ENCODE assay signal across 1 cellular context in the genomic region with DNA sequence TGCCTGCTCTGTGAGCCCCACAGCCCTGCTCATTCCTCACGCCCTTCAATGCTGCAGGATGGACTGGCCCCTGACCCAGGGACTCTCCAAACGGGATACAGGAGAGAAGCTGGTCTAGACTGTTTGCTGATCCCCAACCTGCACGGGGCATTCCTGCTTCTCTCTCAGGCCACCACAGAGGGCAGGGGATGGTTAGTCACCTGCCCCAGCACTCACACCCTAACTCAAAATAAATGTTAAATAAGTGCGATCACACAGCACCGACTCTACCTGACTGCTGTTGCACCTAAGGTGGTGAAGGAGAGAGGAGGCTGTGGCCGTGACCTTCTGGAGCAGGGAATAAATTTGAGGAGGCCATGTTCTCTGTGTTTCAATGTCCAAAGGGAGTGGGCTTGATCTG.
TF ChIP-seq lines count a peak whose summit lies in the region.

No MANE protein-coding gene starts in this region.

TF ChIP-seq in H1, 55 proteins besides CTCF, POLR2A, EP300 and RAD21:
- no peak for TF ChIP-seq CHD7 (IDR thresholded peaks at IDR 0.05; ENCODE audit: insufficient replicate concordance, low read length)
- no peak for TF ChIP-seq CBX5 (IDR thresholded peaks at IDR 0.05; ENCODE audit: low read depth, low read length)
- TF ChIP-seq BCL11A (IDR thresholded peaks at IDR 0.05; ENCODE audit: low read depth in 2 of 2, low read length in 2 of 2): no peak
- no peak for TF ChIP-seq POU5F1 (IDR thresholded peaks at IDR 0.05; ENCODE audit: low read depth, low read length)
- TF ChIP-seq, protein P1, sequence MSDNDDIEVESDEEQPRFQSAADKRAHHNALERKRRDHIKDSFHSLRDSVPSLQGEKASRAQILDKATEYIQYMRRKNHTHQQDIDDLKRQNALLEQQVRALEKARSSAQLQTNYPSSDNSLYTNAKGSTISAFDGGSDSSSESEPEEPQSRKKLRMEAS (IDR thresholded peaks at IDR 0.05): no peak
- TF ChIP-seq E2F6 (IDR thresholded peaks at IDR 0.05): no peak
- no peak for TF ChIP-seq HDAC2 (IDR thresholded peaks at IDR 0.05; ENCODE audit: borderline replicate concordance in 1 of 2, low read depth in 2 of 2, low read length in 2 of 2)
- TF ChIP-seq PHF8 (conservative IDR thresholded peaks at IDR 0.05; ENCODE audit: low read depth, low read length): no peak
